In genomic region chr3:115999598-115999997, GRCh38 we compare ENCODE assay signal across 14 cellular contexts.
DNase-seq lines count a peak whose midpoint lies in the region; ATAC-seq and TF ChIP-seq lines count a peak whose summit lies in the region.
"Had no signal": no experiment of that assay in that cellular context is flagged by ENCODE, and none has a peak within 500 bp of the region (broad histone marks: within the 10 kb centered on the region; RNA-seq: fewer than 3 reads in every experiment).

No MANE protein-coding gene starts in this region.

- no peak for TF ChIP-seq CTCF in RWPE1 (conservative IDR thresholded peaks at IDR 0.05; ENCODE audit: low read depth)
- no peak for TF ChIP-seq CTCF in foreskin keratinocyte (conservative IDR thresholded peaks at IDR 0.05)
- TF ChIP-seq CTCF in Peyer's patch (IDR thresholded peaks at IDR 0.05) = no peak

- peak; percentile 1 for ATAC-seq in foreskin keratinocyte
- ATAC-seq in HG02884 (IDR thresholded peaks at IDR 0.05; ENCODE audit: unreplicated experiment) = no peak

- POLR2A ChIA-PET in RWPE1 (lab: Yijun Ruan, JAX; ENCODE audit: low non-redundant PET) = no interaction called here

- TF ChIP-seq POLR2A in Peyer's patch (IDR thresholded peaks at IDR 0.05) = no peak

- H3K27me3 ChIP-seq in foreskin keratinocyte (no peaks in the 10 kb centered on the region), Peyer's patch (no peaks in the 10 kb centered on the region)
- H3K27me3 ChIP-seq: neutrophil, thyroid gland had no signal

- CTCF ChIA-PET in RWPE1 (lab: Yijun Ruan, JAX) = interaction anchor here (0.6 kb wide), 1 partner anchor 63 kb away, joined by 3 read pairs; no protein-coding TSS in a partner anchor

- H3K36me3 ChIP-seq in Peyer's patch = no peaks in the 10 kb centered on the region
- H3K36me3 ChIP-seq: neutrophil, thyroid gland had no signal

- H3K4me3 ChIP-seq in Peyer's patch = no peak overlapping the region
- H3K4me3 ChIP-seq: lung, thyroid gland had no signal

- H3K9me3 ChIP-seq in Peyer's patch = no peaks in the 10 kb centered on the region
- H3K9me3 ChIP-seq: neutrophil, thyroid gland had no signal

- DNase-seq in NCI-H2227 (lab: John Stamatoyannopoulos, UW; ENCODE audit: unreplicated experiment) = peak; percentile 7
- DNase-seq in NCI-H2227 treated with DMSO at 0.1 percent for 48 hours (lab: John Stamatoyannopoulos, UW) = no peak
- DNase-seq in RWPE1 (ENCODE audit: low spot score) = no peak
- DNase-seq in foreskin keratinocyte = no peak
- peak; percentile 35 for DNase-seq in superior temporal gyrus (ENCODE audit: extremely low spot score)
- no peak for DNase-seq in T-helper 2 cell
- DNase-seq in Peyer's patch = no peak
- DNase-seq: central memory CD4-positive, alpha-beta T cell; NCI-H1436; thyroid gland had no signal

- peak overlapping the region; percentile 57 for H3K27ac ChIP-seq in RWPE1
- H3K27ac ChIP-seq in foreskin keratinocyte = peak overlapping the region; percentile 95
- no peak overlapping the region for H3K27ac ChIP-seq in Peyer's patch
- H3K27ac ChIP-seq: neutrophil, thyroid gland, VCaP had no signal

- H3K4me1 ChIP-seq in foreskin keratinocyte (peaks cover 36% of the 10 kb centered on the region), Peyer's patch (no peaks in the 10 kb centered on the region)
- H3K4me1 ChIP-seq: thyroid gland had no signal

Comparison
In these comparisons a context has a peak if more than half of its experiments do, and no peak if none do; other contexts are left out.
1. DNase-seq: peak in NCI-H2227 (single experiment) and superior temporal gyrus (single experiment); none in NCI-H2227 treated with DMSO at 0.1 percent for 48 hours (single experiment), RWPE1 (single experiment), foreskin keratinocyte (0 of 2), T-helper 2 cell (0 of 5) and Peyer's patch (0 of 3).
2. H3K27ac ChIP-seq: peak in RWPE1 (single experiment) and foreskin keratinocyte (single experiment); none in Peyer's patch (0 of 4).